ENCODE assay signal across 3 cellular contexts in genomic region chr1:184679472-184679871, GRCh38.
A peak's percentile ranks its signal among the peaks of the same experiment; 100 is the strongest.
DNase-seq lines count a peak whose midpoint lies in the region; ATAC-seq, FAIRE-seq and TF ChIP-seq lines count a peak whose summit lies in the region.
"Not testable (repeated sequence)": the region's sequence is repeated elsewhere in the genome, so short reads cannot be mapped to it uniquely, and the experiment has no call there.

No MANE protein-coding gene starts in this region.

- H3K4me1 ChIP-seq in HEK293 (ENCODE audit: control insufficient read depth, insufficient read depth, low read length); K562 (replicated peaks in 1 of 2; ENCODE audit: control insufficient read depth in 2 of 2, insufficient read depth in 2 of 2, low read length in 2 of 2): not testable (repeated sequence)

- WGBS in K562 (ENCODE audit: insufficient coverage, low coverage, missing lambda C conversion rate): 3% methylated on average over 3 of the region's 3 CpGs

- intact Hi-C loops in K562 (cut with micrococcal nuclease): not testable (repeated sequence)

- BruUV-seq in K562 (replicated peaks; lab: Mats Ljungman, UMichigan): not testable (repeated sequence)

- H3K4me3 ChIP-seq in HEK293 (ENCODE audit: low read depth, low read length); K562: not testable (repeated sequence)

- not testable (repeated sequence) for H2AFZ ChIP-seq in K562 (ENCODE audit: low read depth, low read length)

- POLR2A ChIA-PET in HEK293 (lab: Yijun Ruan, JAX): interaction anchor here (1.8 kb wide), 1 partner anchor 293 kb away, joined by 3 read pairs; the partner anchor contains the start of gene C1orf21
- POLR2A ChIA-PET in K562 (lab: Yijun Ruan, JAX): interaction anchor here (0.6 kb wide), 1 partner anchor 94 kb away, joined by 4 read pairs; no protein-coding TSS in a partner anchor

- H3K9ac ChIP-seq in K562 (ENCODE audit: insufficient read depth in 1 of 2, low read depth in 2 of 2, low read length in 2 of 2): not testable (repeated sequence)

- H3K27ac ChIP-seq in HEK293 (ENCODE audit: extremely low read depth, low read depth, low read length); K562 (ENCODE audit: extremely low read depth, low read depth, low read length): not testable (repeated sequence)

- not testable (repeated sequence) for TF ChIP-seq POLR2A in K562 (conservative IDR thresholded peaks at IDR 0.05)

- not testable (repeated sequence) for DNase-seq in K562 (ENCODE audit: extremely low read depth in 1 of 4, low spot score in 3 of 4)

- not testable (repeated sequence) for ATAC-seq in K562

- H3K79me2 ChIP-seq in K562 (ENCODE audit: control insufficient read depth, insufficient read depth, low read length): not testable (repeated sequence)

- not testable (repeated sequence) for H3K27me3 ChIP-seq in K562 (ENCODE audit: control insufficient read depth in 2 of 2, insufficient read depth in 2 of 2, low read length in 2 of 2)

- not testable (repeated sequence) for H3K9me3 ChIP-seq in HEK293 (ENCODE audit: control insufficient read depth, insufficient read depth, low read depth, low read length); K562 (replicated peaks; ENCODE audit: control insufficient read depth, insufficient read depth, low read depth, low read length)

- not testable (repeated sequence) for TF ChIP-seq RAD21 in K562 (CRISPR knock-in tag; conservative IDR thresholded peaks at IDR 0.05 in 1 of 2, IDR thresholded peaks at IDR 0.05 in 1 of 2)

- H3K4me2 ChIP-seq in K562 (ENCODE audit: insufficient read depth, low read length): not testable (repeated sequence)

- not testable (repeated sequence) for TF ChIP-seq CTCF in HEK293 (tag by site-specific recombination; IDR thresholded peaks at IDR 0.05); K562 (IDR thresholded peaks at IDR 0.05 in 2 of 3, conservative IDR thresholded peaks at IDR 0.05 in 1 of 3; ENCODE audit: insufficient read depth in 2 of 3, low read depth in 1 of 3, low read length in 3 of 3)

- H3K36me3 ChIP-seq in HEK293 (ENCODE audit: control insufficient read depth in 2 of 2, insufficient read depth in 1 of 2, low read length in 2 of 2); K562 (ENCODE audit: control insufficient read depth, insufficient read depth, low read length): not testable (repeated sequence)

- H3K9me1 ChIP-seq in K562 (ENCODE audit: control insufficient read depth, insufficient read depth, low read length): not testable (repeated sequence)

- in situ Hi-C loops in K562 (cut with MboI): not testable (repeated sequence)

- CTCF ChIA-PET in HEK293 (lab: Yijun Ruan, JAX): interaction anchor here (0.7 to 4.7 kb wide), 2 partner anchors 15 to 1323 kb away, joined by 3 to 19 read pairs; no protein-coding TSS in a partner anchor
- CTCF ChIA-PET in K562 (lab: Yijun Ruan, JAX; ENCODE audit: low intra/inter-chr PET ratio): not testable (repeated sequence)

- FAIRE-seq in TTC549 (lab: Jason Lieb, UNC): peak; percentile 55
- not testable (repeated sequence) for FAIRE-seq in K562 (lab: Jason Lieb, UNC)

- not testable (repeated sequence) for H4K20me1 ChIP-seq in K562 (replicated peaks; ENCODE audit: control insufficient read depth, insufficient read depth, low read length)

- not testable (repeated sequence) for TF ChIP-seq EP300 in K562 (IDR thresholded peaks at IDR 0.05; ENCODE audit: low read length)

TF ChIP-seq in HEK293, 187 proteins besides CTCF, POLR2A, EP300 and RAD21:
- peak; percentile 84 for TF ChIP-seq ZNF146 (tag by site-specific recombination; IDR thresholded peaks at IDR 0.05)

TF ChIP-seq in K562, 482 proteins besides CTCF, POLR2A, EP300 and RAD21:
- TF ChIP-seq BCOR (IDR thresholded peaks at IDR 0.05) (peak; percentile 36; the same call in 1 of the 2 replicates), ZNF146 (CRISPR knock-in tag; IDR thresholded peaks at IDR 0.05; ENCODE audit: unreplicated experiment) (peak; percentile 67), KDM1A (IDR thresholded peaks at IDR 0.05) (0 out of 4 replicates have a peak, but pooled peaks of 1 of the 2 experiments have one; percentile 7), RBM25 (IDR thresholded peaks at IDR 0.05; ENCODE audit: low read depth, low read length, severe bottlenecking) (peak; percentile 36)
